ENCODE assay signal across 7 cellular contexts in genomic region chr7:137038706-137039105, GRCh38.
"Had no signal": no experiment of that assay in that cellular context is flagged by ENCODE, and none has a peak within 500 bp of the region (broad histone marks: within the 10 kb centered on the region; RNA-seq: fewer than 3 reads in every experiment).

No MANE protein-coding gene starts in this region.

- ATAC-seq: GM23338, HCT116 had no signal

- H3K4me3 ChIP-seq: GM23338 had no signal

- H3K27ac ChIP-seq: HL-60, KMS-11 had no signal

- H3K9ac ChIP-seq: KMS-11 had no signal

- H2AFZ ChIP-seq: GM23338 had no signal

- DNase-seq: H9, HFFc6, KBM-7 had no signal

- H3K4me2 ChIP-seq: GM23338, KMS-11 had no signal
